3 cellular contexts compared by ENCODE assay signal in the genomic region with DNA sequence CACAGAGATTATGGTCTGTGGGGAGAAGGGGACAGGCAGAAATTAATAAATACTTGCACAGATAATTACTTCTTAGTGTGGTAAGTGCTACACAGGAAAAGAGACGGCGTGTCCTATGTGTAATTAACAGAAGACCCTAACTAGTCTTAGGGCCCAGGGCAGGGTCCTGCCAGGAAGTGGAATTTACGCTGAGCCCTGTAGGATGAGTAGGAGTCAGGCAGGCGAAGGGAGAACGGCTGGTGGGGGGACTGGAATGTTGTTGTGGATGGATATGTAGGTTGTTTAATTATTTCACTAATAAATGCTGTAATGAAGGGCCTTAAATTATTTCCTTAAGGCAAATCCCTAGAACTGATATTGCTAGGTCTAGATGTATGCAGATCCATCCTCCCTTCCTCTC. TPM values are rescaled to one million over a fixed set of nuclear protein-coding genes. Genes with fewer than 3 reads are reported as not detected.
"Had no signal": no experiment of that assay in that cellular context is flagged by ENCODE, and none has a peak within 500 bp of the region (broad histone marks: within the 10 kb centered on the region; RNA-seq: fewer than 3 reads in every experiment).

No MANE protein-coding gene starts in this region.

- H3K4me3 ChIP-seq: GM12878 had no signal

- DNase-seq: GDM1, GF-D8 had no signal

- ATAC-seq: GM12878 had no signal

RNA-seq across cellular contexts. Expression of gene AADAT, which starts 36.8 kb away (rescaled TPM):
- total RNA-seq: GM12878 had no signal
- polyA plus RNA-seq: GM12878 had no signal
